18 cellular contexts compared by ENCODE assay signal in the genomic region with DNA sequence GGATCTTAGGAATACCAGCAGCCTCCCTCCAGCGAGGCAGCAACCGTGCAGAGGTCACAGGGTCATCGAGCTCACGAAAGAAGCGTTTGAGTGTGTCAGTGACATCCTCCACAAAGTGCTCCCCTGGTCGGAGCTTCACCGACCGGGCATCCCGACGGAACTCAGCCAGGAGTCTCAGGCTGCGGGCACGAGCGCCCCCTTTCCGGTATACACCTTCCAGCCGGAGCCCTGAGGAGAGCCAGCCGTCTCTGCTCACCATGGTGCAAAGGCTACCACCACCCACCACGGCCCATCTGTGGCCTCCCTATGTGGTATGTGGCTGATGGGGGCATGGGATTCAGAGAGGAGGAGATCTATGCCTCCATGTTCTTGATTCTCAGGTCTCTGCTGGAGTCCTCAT. TPM values are rescaled to one million over a fixed set of nuclear protein-coding genes. Genes with fewer than 3 reads are reported as not detected.
DNase-seq lines count a peak whose midpoint lies in the region; ATAC-seq, FAIRE-seq and TF ChIP-seq lines count a peak whose summit lies in the region.
"Had no signal": no experiment of that assay in that cellular context is flagged by ENCODE, and none has a peak within 500 bp of the region (broad histone marks: within the 10 kb centered on the region; RNA-seq: fewer than 3 reads in every experiment).

No MANE protein-coding gene starts in this region.

- H3K4me3 ChIP-seq in HepG2 (replicated peaks in 1 of 3; ENCODE audit: insufficient read depth in 1 of 3, low read depth in 2 of 3, low read length in 3 of 3) (no peak overlapping the region), right lobe of liver (no peak overlapping the region), Karpas-422 (ENCODE audit: low read length) (no peak overlapping the region), mesenchymal stem cell (ENCODE audit: insufficient read depth in 1 of 2, low read depth in 1 of 2, low read length in 2 of 2) (no peak overlapping the region)
- H3K4me3 ChIP-seq: BLaER1, GM12878, GM23248 had no signal

- H3K79me1 ChIP-seq in mesenchymal stem cell (replicated peaks; ENCODE audit: low read length, poor library complexity, severe bottlenecking) = peaks cover 5% of the 10 kb centered on the region

- peaks cover 8% of the 10 kb centered on the region for H3K4me1 Mint-ChIP-seq in activated T-cell treated with anti-CD3 and anti-CD28 coated beads, Interleukin-2, amount 50 U/mL, for 24 hours (ENCODE audit: low read depth)

- H3K36me3 Mint-ChIP-seq in activated T-cell treated with anti-CD3 and anti-CD28 coated beads, Interleukin-2, amount 50 U/mL, for 24 hours (ENCODE audit: low read depth) = no peaks in the 10 kb centered on the region
- no peaks in the 10 kb centered on the region for H3K36me3 Mint-ChIP-seq in activated naive CD4-positive, alpha-beta T cell treated with anti-CD3 and anti-CD28 coated beads, Interleukin-2, amount 50 U/mL, for 72 hours
- H3K36me3 Mint-ChIP-seq: CD4-positive, CD25-positive, alpha-beta regulatory T cell had no signal

- H3K4me1 ChIP-seq in HepG2 (ENCODE audit: insufficient read depth, low read length) (0 out of 2 replicates have a peak, but pooled peaks cover 4% of the 10 kb centered on the region), right lobe of liver (peaks cover 0 to 5% (median 0%) of the 10 kb centered on the region in 4 donors), Karpas-422 (ENCODE audit: low read length) (peaks cover 4% of the 10 kb centered on the region), mesenchymal stem cell (ENCODE audit: control insufficient read depth, insufficient read depth, low read depth, low read length) (peaks cover 3% of the 10 kb centered on the region)

- CTCF ChIA-PET in HepG2 (lab: Yijun Ruan, JAX; ENCODE audit: low intra/inter-chr PET ratio, low total read pairs) = no interaction called here

- in situ Hi-C loops in HepG2 (cut with HindIII; ENCODE audit: extremely low pct_ligation_motif_present, low pct_unique_long_range_greater_than_20kb) = no loop called here

- H3K36me3 ChIP-seq in HepG2 (replicated peaks in 1 of 2; ENCODE audit: control insufficient read depth in 1 of 2, insufficient read depth in 2 of 2, low read length in 2 of 2) (no peaks in the 10 kb centered on the region), right lobe of liver (no peaks in the 10 kb centered on the region), Karpas-422 (ENCODE audit: insufficient read depth, low read length) (no peaks in the 10 kb centered on the region), mesenchymal stem cell (ENCODE audit: control insufficient read depth in 1 of 2, insufficient read depth in 2 of 2, low read depth in 1 of 2, low read length in 2 of 2) (peaks cover 38% of the 10 kb centered on the region in 2 experiments)
- H3K36me3 ChIP-seq: BLaER1 had no signal

- no peak overlapping the region for H3K18ac ChIP-seq in mesenchymal stem cell (ENCODE audit: low read depth in 1 of 2, low read length in 2 of 2)

- TF ChIP-seq CTCF in HepG2 (CRISPR knock-in tag; IDR thresholded peaks at IDR 0.05) (peak; percentile 65), right lobe of liver (IDR thresholded peaks at IDR 0.05) (no peak)

- FAIRE-seq in HepG2 (lab: Jason Lieb, UNC) = no peak
- FAIRE-seq: GM12878, GM18507, HTR-8/SVneo had no signal

- no peak overlapping the region for H3K4ac ChIP-seq in mesenchymal stem cell (ENCODE audit: low read depth in 1 of 2, low read length in 2 of 2)

- H3K27ac Mint-ChIP-seq in activated T-cell treated with anti-CD3 and anti-CD28 coated beads, Interleukin-2, amount 50 U/mL, for 24 hours = no peak overlapping the region
- H3K27ac Mint-ChIP-seq in activated naive CD4-positive, alpha-beta T cell treated with anti-CD3 and anti-CD28 coated beads, Interleukin-2, amount 50 U/mL, for 72 hours = no peak overlapping the region

- H3K27ac ChIP-seq in HepG2 (ENCODE audit: extremely low read length, insufficient read depth, low read length) (no peak overlapping the region), right lobe of liver (no peak overlapping the region), Karpas-422 (ENCODE audit: low read length) (no peak overlapping the region), mesenchymal stem cell (ENCODE audit: low read length, poor library complexity, severe bottlenecking) (no peak overlapping the region)
- H3K27ac ChIP-seq: BLaER1, GM23248 had no signal

- ATAC-seq in HepG2 = peak; percentile 73
- ATAC-seq in right lobe of liver = no peak
- ATAC-seq in HG03469 (IDR thresholded peaks at IDR 0.05; ENCODE audit: unreplicated experiment) = no peak
- ATAC-seq in activated naive CD4-positive, alpha-beta T cell treated with anti-CD3 and anti-CD28 coated beads, Interleukin-2, amount 50 U/mL, for 72 hours = no peak
- ATAC-seq: GM12878 had no signal

- no peak overlapping the region for H2AK5ac ChIP-seq in mesenchymal stem cell (ENCODE audit: low read length, severe bottlenecking)

- TF ChIP-seq EP300 in HepG2 (IDR thresholded peaks at IDR 0.05; ENCODE audit: low read depth in 2 of 2, low read length in 2 of 2) (no peak), HepG2 (CRISPR knock-in tag; IDR thresholded peaks at IDR 0.05; ENCODE audit: borderline replicate concordance) (no peak)

- no peak overlapping the region for H2BK15ac ChIP-seq in mesenchymal stem cell (ENCODE audit: low read depth, poor library complexity, severe bottlenecking)

- intact Hi-C loops in HepG2 (cut with micrococcal nuclease; ENCODE audit: unreplicated experiment) = loop anchor here (10.0 kb wide), 1 partner anchor 483 kb away; no protein-coding TSS in a partner anchor
- intact Hi-C loops in right lobe of liver (cut with DNase I) = no loop called here

- H3K27me3 Mint-ChIP-seq in activated T-cell treated with anti-CD3 and anti-CD28 coated beads, Interleukin-2, amount 50 U/mL, for 24 hours = no peaks in the 10 kb centered on the region
- H3K27me3 Mint-ChIP-seq: CD4-positive, CD25-positive, alpha-beta regulatory T cell had no signal

- H3K79me2 ChIP-seq in HepG2 (ENCODE audit: insufficient read depth, low read length) (no peaks in the 10 kb centered on the region), Karpas-422 (ENCODE audit: low read length) (no peaks in the 10 kb centered on the region)

- H3K9me3 ChIP-seq in HepG2 (ENCODE audit: low read length) (no peaks in the 10 kb centered on the region), right lobe of liver (no peaks in the 10 kb centered on the region), Karpas-422 (ENCODE audit: low read length) (no peaks in the 10 kb centered on the region), mesenchymal stem cell (ENCODE audit: control insufficient read depth, low read length) (no peaks in the 10 kb centered on the region)
- H3K9me3 ChIP-seq: BLaER1 had no signal

- H3K4me2 ChIP-seq in HepG2 (ENCODE audit: low read depth, low read length) (no peak overlapping the region), Karpas-422 (ENCODE audit: low read depth, low read length, poor library complexity, severe bottlenecking) (no peak overlapping the region), mesenchymal stem cell (ENCODE audit: low read length, poor library complexity, severe bottlenecking) (no peak overlapping the region)
- H3K4me2 ChIP-seq: BLaER1 had no signal

- H2AFZ ChIP-seq in HepG2 (ENCODE audit: low read length) (no peak overlapping the region), Karpas-422 (ENCODE audit: low read length) (no peak overlapping the region), mesenchymal stem cell (ENCODE audit: low read depth, low read length) (no peak overlapping the region)
- H2AFZ ChIP-seq: GM23248 had no signal

- H2BK120ac ChIP-seq in mesenchymal stem cell (ENCODE audit: low read depth, low read length) = no peak overlapping the region

- H3K9ac ChIP-seq in HepG2 (ENCODE audit: insufficient read depth, low read depth, low read length) (no peak overlapping the region), Karpas-422 (ENCODE audit: low read length) (no peak overlapping the region), mesenchymal stem cell (ENCODE audit: low read length) (no peak overlapping the region)
- H3K9ac ChIP-seq: BLaER1, GM23248 had no signal

- no peak overlapping the region for H2BK12ac ChIP-seq in mesenchymal stem cell (ENCODE audit: low read length in 2 of 2)

- H4K20me1 ChIP-seq in HepG2 (ENCODE audit: insufficient read depth, low read length) (no peaks in the 10 kb centered on the region), Karpas-422 (ENCODE audit: insufficient read depth, low read depth, low read length) (no peaks in the 10 kb centered on the region)
- H4K20me1 ChIP-seq: BLaER1 had no signal

- 0 out of 5 replicates have a peak, but pooled peaks cover 0 to 5% of the 10 kb centered on the region in 2 experiments for H3K27me3 ChIP-seq in HepG2 (ENCODE audit: control insufficient read depth in 1 of 2, insufficient read depth in 2 of 2, low read length in 2 of 2)
- no peaks in the 10 kb centered on the region for H3K27me3 ChIP-seq in right lobe of liver
- H3K27me3 ChIP-seq in Karpas-422 (ENCODE audit: low read length) = no peaks in the 10 kb centered on the region
- H3K27me3 ChIP-seq in mesenchymal stem cell (ENCODE audit: control insufficient read depth in 1 of 2, insufficient read depth in 1 of 2, low read length in 2 of 2) = no peaks in the 10 kb centered on the region
- H3K27me3 ChIP-seq: BLaER1 had no signal

- no peak overlapping the region for H2BK5ac ChIP-seq in mesenchymal stem cell (ENCODE audit: low read depth, low read length, poor library complexity, severe bottlenecking)

- H3K14ac ChIP-seq in mesenchymal stem cell (ENCODE audit: low read length in 2 of 2) = no peak overlapping the region

- no peak overlapping the region for H4K8ac ChIP-seq in mesenchymal stem cell (ENCODE audit: low read length)

- H3K23ac ChIP-seq in mesenchymal stem cell (ENCODE audit: low read length in 2 of 2) = no peak overlapping the region

- H3K9me2 ChIP-seq in Karpas-422 (replicated peaks; ENCODE audit: insufficient read depth, low read length) = no peaks in the 10 kb centered on the region

- whole genome bisulfite sequencing in HepG2 (ENCODE audit: low lambda C conversion rate) = 33% methylated on average over 11 of the region's 17 CpGs
- 41% methylated on average over 2 of the region's 17 CpGs for WGBS in right lobe of liver (ENCODE audit: insufficient coverage, low coverage, low lambda C conversion rate, missing lambda C conversion rate)
- WGBS in mesenchymal stem cell = 94% methylated on average over 17 of the region's 17 CpGs

- H4K91ac ChIP-seq in mesenchymal stem cell (ENCODE audit: low read length) = peak overlapping the region; percentile 22

- no peak overlapping the region for H3K4me3 Mint-ChIP-seq in activated T-cell treated with anti-CD3 and anti-CD28 coated beads, Interleukin-2, amount 50 U/mL, for 24 hours
- H3K4me3 Mint-ChIP-seq: CD4-positive, CD25-positive, alpha-beta regulatory T cell had no signal

- no TSS peak for BruUV-seq in HepG2 (replicated peaks; lab: Mats Ljungman, UMichigan)

- DNase-seq in HepG2 (ENCODE audit: low spot score) (no peak), right lobe of liver (no peak), Karpas-422 (peak; percentile 57), mesenchymal stem cell (no peak)
- DNase-seq in activated T-cell treated with anti-CD3 and anti-CD28 coated beads, Interleukin-2, amount 50 U/mL, for 24 hours = no peak
- DNase-seq in activated naive CD4-positive, alpha-beta T cell treated with anti-CD3 and anti-CD28 coated beads, Interleukin-2, amount 50 U/mL, for 72 hours (ENCODE audit: low spot score in 2 of 2) = no peak
- DNase-seq: 8988T; AML-193; CD4-positive, CD25-positive, alpha-beta regulatory T cell; DMS79; GM23248; H7 had no signal

- no peaks in the 10 kb centered on the region for H3K9me3 Mint-ChIP-seq in activated T-cell treated with anti-CD3 and anti-CD28 coated beads, Interleukin-2, amount 50 U/mL, for 24 hours
- H3K9me3 Mint-ChIP-seq in activated naive CD4-positive, alpha-beta T cell treated with anti-CD3 and anti-CD28 coated beads, Interleukin-2, amount 50 U/mL, for 72 hours = no peaks in the 10 kb centered on the region
- H3K9me3 Mint-ChIP-seq: CD4-positive, CD25-positive, alpha-beta regulatory T cell had no signal

- TF ChIP-seq POLR2A in HepG2 (IDR thresholded peaks at IDR 0.05; ENCODE audit: insufficient read depth in 1 of 2, low read depth in 2 of 2, low read length in 2 of 2) (no peak), right lobe of liver (IDR thresholded peaks at IDR 0.05) (no peak)

- TF ChIP-seq RAD21 in HepG2 (CRISPR knock-in tag; IDR thresholded peaks at IDR 0.05) = no peak

- POLR2A ChIA-PET in HepG2 (lab: Yijun Ruan, JAX) = no interaction called here

RNA-seq across cellular contexts. Expression of a gene that starts 10.8 kb away (rescaled TPM):
- total RNA-seq in HepG2 (2016; rRNA removed; fragmentation: Illumina TruSeq; extraction: Trizol) = 3.6 and 5.5 TPM in 2 replicates
- 1.8 and 2.5 TPM in 2 replicates for total RNA-seq in HepG2 (2016; cell fraction: cytosol; rRNA removed; fragmentation: Illumina TruSeq; extraction: Trizol; ENCODE audit: low read depth)
- 3.8 and 9.1 TPM in 2 replicates for total RNA-seq in HepG2 (2016; cell fraction: insoluble cytoplasmic fraction; rRNA removed; fragmentation: Illumina TruSeq; extraction: Trizol)
- total RNA-seq in HepG2 (2016; cell fraction: membrane; rRNA removed; fragmentation: Illumina TruSeq; extraction: Trizol) = 1.0 and 1.4 TPM in 2 replicates
- total RNA-seq in HepG2 (2016; cell fraction: nucleus; rRNA removed; fragmentation: Illumina TruSeq; extraction: Trizol) = 11.4 and 14.4 TPM in 2 replicates
- polyA plus RNA-seq in HepG2 (2011; rRNA removed) = 15.4 and 20.7 TPM in 2 replicates
- 5.5 and 7.5 TPM in 2 replicates for polyA plus RNA-seq in HepG2 (2011; cell fraction: cytosol; rRNA removed)
- polyA plus RNA-seq in HepG2 (2011; cell fraction: nucleus; rRNA removed) = 160 and 175 TPM in 2 replicates
- polyA plus RNA-seq in HepG2 (2012) = 10.0 and 11.9 TPM in 2 replicates
- polyA plus RNA-seq in HepG2 (2016; cell fraction: cytosol; fragmentation: Illumina TruSeq; extraction: Trizol; ENCODE audit: low read depth) = 0.36 and 0.44 TPM in 2 replicates
- 2.3 and 3.2 TPM in 2 replicates for polyA plus RNA-seq in HepG2 (2016; cell fraction: insoluble cytoplasmic fraction; fragmentation: Illumina TruSeq; extraction: Trizol; ENCODE audit: low read depth)
- 0.33 and 0.88 TPM in 2 replicates for polyA plus RNA-seq in HepG2 (2016; cell fraction: membrane; fragmentation: Illumina TruSeq; extraction: Trizol; ENCODE audit: low read depth)
- polyA plus RNA-seq in HepG2 (2016; cell fraction: nucleus; fragmentation: Illumina TruSeq; extraction: Trizol; ENCODE audit: insufficient read depth, low read depth) = 29.0 and 35.7 TPM in 2 replicates
- 7.2 and 9.9 TPM in 2 replicates for polyA minus RNA-seq in HepG2 (2011; rRNA and poly(A)+ RNA removed; ENCODE audit: low replicate concordance)
- 4.6 and 5.0 TPM in 2 replicates for polyA minus RNA-seq in HepG2 (2011; cell fraction: cytosol; rRNA and poly(A)+ RNA removed)
- polyA minus RNA-seq in HepG2 (2011; cell fraction: nucleus; rRNA and poly(A)+ RNA removed) = 29.2 and 32.2 TPM in 2 replicates
- 1 to 10 TPM in 5 of 6 experiments, under 1 TPM in 1; 0.77 to 6.4 (median 3.3) TPM for total RNA-seq in right lobe of liver
- 14.6 and 19.3 TPM in 2 replicates for total RNA-seq in Karpas-422 (2014; rRNA removed; shearing (Covaris generic); ENCODE audit: low replicate concordance)
- 17.4 TPM for polyA plus RNA-seq in mesenchymal stem cell (2013, experiment 1 of 2)
- 17.0 TPM for polyA plus RNA-seq in mesenchymal stem cell (2013, experiment 2 of 2)
- 10 to 100 TPM; 44.9 to 62.9 TPM for total RNA-seq in activated naive CD4-positive, alpha-beta T cell treated with anti-CD3 and anti-CD28 coated beads, Interleukin-2, amount 50 U/mL, for 72 hours

RNA-seq across cellular contexts. Expression of a gene that starts 20.0 kb away (rescaled TPM):
- total RNA-seq in HepG2 (2016; rRNA removed; fragmentation: Illumina TruSeq; extraction: Trizol) = 0.07 TPM in 1 of 2 replicates, not detected in the other
- not detected in 2 replicates for total RNA-seq in HepG2 (2016; cell fraction: cytosol; rRNA removed; fragmentation: Illumina TruSeq; extraction: Trizol; ENCODE audit: low read depth)
- 0.04 and 0.10 TPM in 2 replicates for total RNA-seq in HepG2 (2016; cell fraction: insoluble cytoplasmic fraction; rRNA removed; fragmentation: Illumina TruSeq; extraction: Trizol)
- 0.06 TPM in 1 of 2 replicates, not detected in the other for total RNA-seq in HepG2 (2016; cell fraction: membrane; rRNA removed; fragmentation: Illumina TruSeq; extraction: Trizol)
- not detected in 2 replicates for total RNA-seq in HepG2 (2016; cell fraction: nucleus; rRNA removed; fragmentation: Illumina TruSeq; extraction: Trizol)
- 0.20 and 0.25 TPM in 2 replicates for polyA plus RNA-seq in HepG2 (2011; rRNA removed)
- 0.08 and 0.15 TPM in 2 replicates for polyA plus RNA-seq in HepG2 (2011; cell fraction: cytosol; rRNA removed)
- polyA plus RNA-seq in HepG2 (2011; cell fraction: nucleus; rRNA removed) = 1.1 and 2.6 TPM in 2 replicates
- polyA plus RNA-seq in HepG2 (2012) = 0.17 TPM in 1 of 2 replicates, not detected in the other
- not detected in 2 replicates for polyA plus RNA-seq in HepG2 (2016; cell fraction: cytosol; fragmentation: Illumina TruSeq; extraction: Trizol; ENCODE audit: low read depth)
- 0.05 TPM in 1 of 2 replicates, not detected in the other for polyA plus RNA-seq in HepG2 (2016; cell fraction: insoluble cytoplasmic fraction; fragmentation: Illumina TruSeq; extraction: Trizol; ENCODE audit: low read depth)
- polyA plus RNA-seq in HepG2 (2016; cell fraction: membrane; fragmentation: Illumina TruSeq; extraction: Trizol; ENCODE audit: low read depth) = not detected in 2 replicates
- 0.12 and 0.53 TPM in 2 replicates for polyA plus RNA-seq in HepG2 (2016; cell fraction: nucleus; fragmentation: Illumina TruSeq; extraction: Trizol; ENCODE audit: insufficient read depth, low read depth)
- 0.64 and 8.2 TPM in 2 replicates for polyA minus RNA-seq in HepG2 (2011; rRNA and poly(A)+ RNA removed; ENCODE audit: low replicate concordance)
- 0.20 TPM in 1 of 2 replicates, not detected in the other for polyA minus RNA-seq in HepG2 (2011; cell fraction: cytosol; rRNA and poly(A)+ RNA removed)
- 0.12 and 0.26 TPM in 2 replicates for polyA minus RNA-seq in HepG2 (2011; cell fraction: nucleus; rRNA and poly(A)+ RNA removed)
- 1 to 10 TPM; 1.4 to 6.0 (median 3.7) TPM for total RNA-seq in right lobe of liver
- total RNA-seq in Karpas-422 (2014; rRNA removed; shearing (Covaris generic); ENCODE audit: low replicate concordance) = 0.07 TPM in 1 of 2 replicates, not detected in the other
- 6.8 TPM for polyA plus RNA-seq in mesenchymal stem cell (2013, experiment 1 of 2)
- 6.3 TPM for polyA plus RNA-seq in mesenchymal stem cell (2013, experiment 2 of 2)
- total RNA-seq in activated naive CD4-positive, alpha-beta T cell treated with anti-CD3 and anti-CD28 coated beads, Interleukin-2, amount 50 U/mL, for 72 hours = 1 to 10 TPM; 2.7 to 8.3 TPM
- total RNA-seq: G401 had no signal

RNA-seq across cellular contexts. Expression of a gene that starts 25.2 kb away (rescaled TPM):
- total RNA-seq in HepG2 (2016; rRNA removed; fragmentation: Illumina TruSeq; extraction: Trizol) (5.2 and 8.3 TPM in 2 replicates), right lobe of liver (1 to 10 TPM in 4 of 6 experiments, under 1 TPM in 2; 0.53 to 2.6 (median 1.2) TPM)
- 4.3 and 4.9 TPM in 2 replicates for total RNA-seq in HepG2 (2016; cell fraction: cytosol; rRNA removed; fragmentation: Illumina TruSeq; extraction: Trizol; ENCODE audit: low read depth)
- 5.4 and 6.7 TPM in 2 replicates for total RNA-seq in HepG2 (2016; cell fraction: insoluble cytoplasmic fraction; rRNA removed; fragmentation: Illumina TruSeq; extraction: Trizol)
- total RNA-seq in HepG2 (2016; cell fraction: membrane; rRNA removed; fragmentation: Illumina TruSeq; extraction: Trizol) = 9.5 and 10.1 TPM in 2 replicates
- total RNA-seq in HepG2 (2016; cell fraction: nucleus; rRNA removed; fragmentation: Illumina TruSeq; extraction: Trizol) = 6.6 and 7.9 TPM in 2 replicates
- polyA plus RNA-seq in HepG2 (2011; rRNA removed) = 6.4 and 9.9 TPM in 2 replicates
- polyA plus RNA-seq in HepG2 (2011; cell fraction: cytosol; rRNA removed) = 6.7 and 9.8 TPM in 2 replicates
- polyA plus RNA-seq in HepG2 (2011; cell fraction: nucleus; rRNA removed) = 46.2 and 47.3 TPM in 2 replicates
- polyA plus RNA-seq in HepG2 (2012) = 2.0 and 3.6 TPM in 2 replicates
- 5.7 and 6.7 TPM in 2 replicates for polyA plus RNA-seq in HepG2 (2016; cell fraction: cytosol; fragmentation: Illumina TruSeq; extraction: Trizol; ENCODE audit: low read depth)
- polyA plus RNA-seq in HepG2 (2016; cell fraction: insoluble cytoplasmic fraction; fragmentation: Illumina TruSeq; extraction: Trizol; ENCODE audit: low read depth) = 5.5 and 6.8 TPM in 2 replicates
- polyA plus RNA-seq in HepG2 (2016; cell fraction: membrane; fragmentation: Illumina TruSeq; extraction: Trizol; ENCODE audit: low read depth) = 10.5 and 11.3 TPM in 2 replicates
- polyA plus RNA-seq in HepG2 (2016; cell fraction: nucleus; fragmentation: Illumina TruSeq; extraction: Trizol; ENCODE audit: insufficient read depth, low read depth) = 21.1 and 22.8 TPM in 2 replicates
- 0.84 and 5.2 TPM in 2 replicates for polyA minus RNA-seq in HepG2 (2011; rRNA and poly(A)+ RNA removed; ENCODE audit: low replicate concordance)
- 1.8 and 2.8 TPM in 2 replicates for polyA minus RNA-seq in HepG2 (2011; cell fraction: cytosol; rRNA and poly(A)+ RNA removed)
- 7.8 and 10.2 TPM in 2 replicates for polyA minus RNA-seq in HepG2 (2011; cell fraction: nucleus; rRNA and poly(A)+ RNA removed)
- 20.4 and 48.3 TPM in 2 replicates for total RNA-seq in Karpas-422 (2014; rRNA removed; shearing (Covaris generic); ENCODE audit: low replicate concordance)
- 4.3 TPM for polyA plus RNA-seq in mesenchymal stem cell (2013, experiment 1 of 2)
- polyA plus RNA-seq in mesenchymal stem cell (2013, experiment 2 of 2) = 4.2 TPM
- 10 to 100 TPM; 22.2 to 34.2 TPM for total RNA-seq in activated naive CD4-positive, alpha-beta T cell treated with anti-CD3 and anti-CD28 coated beads, Interleukin-2, amount 50 U/mL, for 72 hours

RNA-seq across cellular contexts. Expression of a gene that starts 25.4 kb away (rescaled TPM):
- total RNA-seq in HepG2 (2016; rRNA removed; fragmentation: Illumina TruSeq; extraction: Trizol) (83.9 and 84.0 TPM in 2 replicates), right lobe of liver (10 to 100 TPM; 18.2 to 26.5 (median 23.3) TPM)
- total RNA-seq in HepG2 (2016; cell fraction: cytosol; rRNA removed; fragmentation: Illumina TruSeq; extraction: Trizol; ENCODE audit: low read depth) = 89.0 and 95.8 TPM in 2 replicates
- total RNA-seq in HepG2 (2016; cell fraction: insoluble cytoplasmic fraction; rRNA removed; fragmentation: Illumina TruSeq; extraction: Trizol) = 75.9 and 87.3 TPM in 2 replicates
- total RNA-seq in HepG2 (2016; cell fraction: membrane; rRNA removed; fragmentation: Illumina TruSeq; extraction: Trizol) = 136 and 149 TPM in 2 replicates
- total RNA-seq in HepG2 (2016; cell fraction: nucleus; rRNA removed; fragmentation: Illumina TruSeq; extraction: Trizol) = 60.2 and 60.8 TPM in 2 replicates
- 90.0 and 94.1 TPM in 2 replicates for polyA plus RNA-seq in HepG2 (2011; rRNA removed)
- 84.3 and 85.4 TPM in 2 replicates for polyA plus RNA-seq in HepG2 (2011; cell fraction: cytosol; rRNA removed)
- polyA plus RNA-seq in HepG2 (2011; cell fraction: nucleus; rRNA removed) = 161 and 166 TPM in 2 replicates
- polyA plus RNA-seq in HepG2 (2012) = 55.1 and 57.0 TPM in 2 replicates
- 93.9 and 113 TPM in 2 replicates for polyA plus RNA-seq in HepG2 (2016; cell fraction: cytosol; fragmentation: Illumina TruSeq; extraction: Trizol; ENCODE audit: low read depth)
- 80.8 and 88.3 TPM in 2 replicates for polyA plus RNA-seq in HepG2 (2016; cell fraction: insoluble cytoplasmic fraction; fragmentation: Illumina TruSeq; extraction: Trizol; ENCODE audit: low read depth)
- 128 and 150 TPM in 2 replicates for polyA plus RNA-seq in HepG2 (2016; cell fraction: membrane; fragmentation: Illumina TruSeq; extraction: Trizol; ENCODE audit: low read depth)
- polyA plus RNA-seq in HepG2 (2016; cell fraction: nucleus; fragmentation: Illumina TruSeq; extraction: Trizol; ENCODE audit: insufficient read depth, low read depth) = 126 and 133 TPM in 2 replicates
- polyA minus RNA-seq in HepG2 (2011; rRNA and poly(A)+ RNA removed; ENCODE audit: low replicate concordance) = 103 and 109 TPM in 2 replicates
- polyA minus RNA-seq in HepG2 (2011; cell fraction: cytosol; rRNA and poly(A)+ RNA removed) = 38.4 TPM in 2 replicates
- 73.1 TPM in 2 replicates for polyA minus RNA-seq in HepG2 (2011; cell fraction: nucleus; rRNA and poly(A)+ RNA removed)
- total RNA-seq in Karpas-422 (2014; rRNA removed; shearing (Covaris generic); ENCODE audit: low replicate concordance) = 96.0 and 128 TPM in 2 replicates
- polyA plus RNA-seq in mesenchymal stem cell (2013, experiment 1 of 2) = 42.8 TPM
- 42.2 TPM for polyA plus RNA-seq in mesenchymal stem cell (2013, experiment 2 of 2)
- total RNA-seq in activated naive CD4-positive, alpha-beta T cell treated with anti-CD3 and anti-CD28 coated beads, Interleukin-2, amount 50 U/mL, for 72 hours = 100 to 1,000 TPM in 1 of 2 donors, 10 to 100 TPM in 1; 70.7 to 110 TPM

RNA-seq across cellular contexts. Expression of a gene that starts 43.2 kb away (rescaled TPM):
- total RNA-seq in HepG2 (2016; rRNA removed; fragmentation: Illumina TruSeq; extraction: Trizol) (28.5 and 33.9 TPM in 2 replicates), right lobe of liver (100 to 1,000 TPM in 4 of 6 experiments, 10 to 100 TPM in 2; 93.7 to 114 (median 107) TPM)
- 16.5 and 21.3 TPM in 2 replicates for total RNA-seq in HepG2 (2016; cell fraction: cytosol; rRNA removed; fragmentation: Illumina TruSeq; extraction: Trizol; ENCODE audit: low read depth)
- 24.1 and 31.9 TPM in 2 replicates for total RNA-seq in HepG2 (2016; cell fraction: insoluble cytoplasmic fraction; rRNA removed; fragmentation: Illumina TruSeq; extraction: Trizol)
- total RNA-seq in HepG2 (2016; cell fraction: membrane; rRNA removed; fragmentation: Illumina TruSeq; extraction: Trizol) = 20.9 and 21.2 TPM in 2 replicates
- 95.2 and 104 TPM in 2 replicates for total RNA-seq in HepG2 (2016; cell fraction: nucleus; rRNA removed; fragmentation: Illumina TruSeq; extraction: Trizol)
- polyA plus RNA-seq in HepG2 (2011; rRNA removed) = 25.1 and 33.2 TPM in 2 replicates
- 18.7 and 25.7 TPM in 2 replicates for polyA plus RNA-seq in HepG2 (2011; cell fraction: cytosol; rRNA removed)
- 126 and 140 TPM in 2 replicates for polyA plus RNA-seq in HepG2 (2011; cell fraction: nucleus; rRNA removed)
- 45.7 and 49.8 TPM in 2 replicates for polyA plus RNA-seq in HepG2 (2012)
- 5.1 and 6.3 TPM in 2 replicates for polyA plus RNA-seq in HepG2 (2016; cell fraction: cytosol; fragmentation: Illumina TruSeq; extraction: Trizol; ENCODE audit: low read depth)
- 24.9 and 33.0 TPM in 2 replicates for polyA plus RNA-seq in HepG2 (2016; cell fraction: insoluble cytoplasmic fraction; fragmentation: Illumina TruSeq; extraction: Trizol; ENCODE audit: low read depth)
- polyA plus RNA-seq in HepG2 (2016; cell fraction: membrane; fragmentation: Illumina TruSeq; extraction: Trizol; ENCODE audit: low read depth) = 7.9 and 10.1 TPM in 2 replicates
- polyA plus RNA-seq in HepG2 (2016; cell fraction: nucleus; fragmentation: Illumina TruSeq; extraction: Trizol; ENCODE audit: insufficient read depth, low read depth) = 123 and 124 TPM in 2 replicates
- 105 and 207 TPM in 2 replicates for polyA minus RNA-seq in HepG2 (2011; rRNA and poly(A)+ RNA removed; ENCODE audit: low replicate concordance)
- 30.1 and 34.9 TPM in 2 replicates for polyA minus RNA-seq in HepG2 (2011; cell fraction: cytosol; rRNA and poly(A)+ RNA removed)
- polyA minus RNA-seq in HepG2 (2011; cell fraction: nucleus; rRNA and poly(A)+ RNA removed) = 129 and 140 TPM in 2 replicates
- 147 and 181 TPM in 2 replicates for total RNA-seq in Karpas-422 (2014; rRNA removed; shearing (Covaris generic); ENCODE audit: low replicate concordance)
- polyA plus RNA-seq in mesenchymal stem cell (2013, experiment 1 of 2) = 20.3 TPM
- polyA plus RNA-seq in mesenchymal stem cell (2013, experiment 2 of 2) = 19.1 TPM
- 100 to 1,000 TPM; 184 to 216 TPM for total RNA-seq in activated naive CD4-positive, alpha-beta T cell treated with anti-CD3 and anti-CD28 coated beads, Interleukin-2, amount 50 U/mL, for 72 hours
